ENCODE assay signal across 27 cellular contexts in genomic region chr5:34539183-34539582, GRCh38.
"Had no signal": no experiment of that assay in that cellular context is flagged by ENCODE, and none has a peak within 500 bp of the region (broad histone marks: within the 10 kb centered on the region; RNA-seq: fewer than 3 reads in every experiment).

No MANE protein-coding gene starts in this region.

- H3K27me3 ChIP-seq: colonic mucosa, ovary, transverse colon, upper lobe of right lung, uterus had no signal

- H3K27ac ChIP-seq: colonic mucosa, lower lobe of right lung, ovary, psoas muscle, suprapubic skin, transverse colon, upper lobe of right lung, uterus had no signal

- DNase-seq: colonic mucosa; effector memory CD8-positive, alpha-beta T cell; hypothalamus; immature natural killer cell; islet precursor cell; kidney glomerular epithelial cell; left ventricle myocardium superior; lower lobe of right lung; naive thymus-derived CD8-positive, alpha-beta T cell; nephron progenitor cell; nucleus accumbens; ovary; posterior cingulate gyrus; psoas muscle; right cardiac atrium; stimulated activated CD4-positive, alpha-beta T cell treated with anti-CD3 and anti-CD28 coated beads, Interleukin-12 subunit alpha, Interleukin-12 subunit beta, amount 100 ng/mL, for 4 hours; stimulated activated CD4-positive, alpha-beta T cell treated with anti-CD3 and anti-CD28 coated beads, Interleukin-1b, Interleukin-23, amount 100 ng/mL, for 48 hours; stimulated activated CD4-positive, alpha-beta T cell treated with anti-CD3 and anti-CD28 coated beads, Interleukin-4, amount 100 ng/mL, for 1 hour; stimulated activated CD8-positive, alpha-beta memory T cell treated with anti-CD3 and anti-CD28 coated beads, Interleukin-4, amount 100 ng/mL, for 48 hours; stimulated activated naive CD4-positive, alpha-beta T cell; stimulated activated naive CD8-positive, alpha-beta T cell treated with anti-CD3 and anti-CD28 coated beads, Interleukin-15, amount 100 ng/mL, for 72 hours; transverse colon; upper lobe of right lung; uterus had no signal

- H3K36me3 ChIP-seq: colonic mucosa, lower lobe of right lung, ovary, suprapubic skin, transverse colon, upper lobe of right lung, uterus had no signal

- H3K4me1 ChIP-seq: colonic mucosa, psoas muscle, suprapubic skin, uterus had no signal

- H3K9me3 ChIP-seq: colonic mucosa, lower lobe of right lung, ovary, suprapubic skin, uterus had no signal

- H3K4me1 Mint-ChIP-seq: immature natural killer cell; naive thymus-derived CD8-positive, alpha-beta T cell had no signal

- H3K27ac Mint-ChIP-seq: effector memory CD8-positive, alpha-beta T cell; immature natural killer cell; naive thymus-derived CD8-positive, alpha-beta T cell; nephron progenitor cell; stimulated activated naive CD8-positive, alpha-beta T cell treated with anti-CD3 and anti-CD28 coated beads, Interleukin-15, amount 100 ng/mL, for 72 hours had no signal

- H3K4me2 ChIP-seq: smooth muscle cell had no signal

- H3K4me3 Mint-ChIP-seq: effector memory CD8-positive, alpha-beta T cell; immature natural killer cell; naive thymus-derived CD8-positive, alpha-beta T cell; nephron progenitor cell; stimulated activated naive CD8-positive, alpha-beta T cell treated with anti-CD3 and anti-CD28 coated beads, Interleukin-15, amount 100 ng/mL, for 72 hours had no signal

- FAIRE-seq: frontal cortex had no signal

- H3K4me3 ChIP-seq: colonic mucosa, lower lobe of right lung, ovary, psoas muscle, smooth muscle cell, suprapubic skin, transverse colon, upper lobe of right lung, uterus had no signal

- ATAC-seq: effector memory CD8-positive, alpha-beta T cell; left ventricle myocardium superior; lower lobe of right lung; naive thymus-derived CD8-positive, alpha-beta T cell; psoas muscle; right cardiac atrium; stimulated activated naive CD8-positive, alpha-beta T cell treated with anti-CD3 and anti-CD28 coated beads, Interleukin-15, amount 100 ng/mL, for 72 hours; upper lobe of right lung had no signal
